ENCODE assay signal across 7 cellular contexts in the genomic region with DNA sequence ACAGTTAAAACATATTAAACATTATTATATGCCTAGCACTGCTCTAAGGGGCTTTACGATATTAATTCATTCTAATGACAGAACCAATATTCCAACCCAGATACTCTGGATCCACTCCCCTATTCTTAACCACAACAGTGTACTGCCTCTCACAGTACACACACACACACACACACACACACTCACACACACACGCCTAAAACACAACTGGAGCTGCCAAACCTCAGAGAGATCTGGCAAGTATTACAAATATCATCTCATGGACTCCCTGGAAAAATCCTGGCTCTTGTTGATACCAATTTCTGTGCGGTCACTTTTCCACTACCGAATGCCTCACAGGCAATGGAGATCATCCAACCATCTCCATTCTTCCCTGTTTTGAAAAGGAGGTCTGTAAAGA. TPM values are rescaled to one million over a fixed set of nuclear protein-coding genes. Genes with fewer than 3 reads are reported as not detected.
A peak's percentile ranks its signal among the peaks of the same experiment; 100 is the strongest.
DNase-seq lines count a peak whose midpoint lies in the region; ATAC-seq and TF ChIP-seq lines count a peak whose summit lies in the region.

No MANE protein-coding gene starts in this region.

- H3K36me3 ChIP-seq in right atrium auricular region = no peaks in the 10 kb centered on the region

- no peaks in the 10 kb centered on the region for H3K9me3 ChIP-seq in right atrium auricular region

- peaks cover 2% of the 10 kb centered on the region for H3K27me3 Mint-ChIP-seq in activated T-helper 1 cell treated with anti-CD3 and anti-CD28 coated beads, Interleukin-12 subunit alpha, Interleukin-12 subunit beta, Interleukin-2, Interleukin-4 antibody, amounts not matched to agents 30 ng/mL and 10 ng/mL and 1 ng/mL, durations not matched to agents 14 hours and 24 hours and 36 hours (ENCODE audit: insufficient read depth)
- peaks cover 10% of the 10 kb centered on the region for H3K27me3 Mint-ChIP-seq in stimulated activated memory B cell treated with anti-CD40 and anti-IgM and Interleukin-4, amounts not matched to agents 10 μg/mL and 1 μg/mL and 100 μg/mL, for 72 hours

- H3K4me3 ChIP-seq in HFF-Myc (replicated peaks; ENCODE audit: low read depth, low read length) (peak overlapping the region; percentile 91), right atrium auricular region (peak overlapping the region; percentile 76 to 82)

- peak overlapping the region; percentile 91 to 94 for H3K27ac ChIP-seq in right atrium auricular region

- H3K9me3 Mint-ChIP-seq in activated T-helper 1 cell treated with anti-CD3 and anti-CD28 coated beads, Interleukin-12 subunit alpha, Interleukin-12 subunit beta, Interleukin-2, Interleukin-4 antibody, amounts not matched to agents 30 ng/mL and 10 ng/mL and 1 ng/mL, durations not matched to agents 14 hours and 24 hours and 36 hours = peaks cover 20% of the 10 kb centered on the region
- H3K9me3 Mint-ChIP-seq in stimulated activated memory B cell treated with anti-CD40 and anti-IgM and Interleukin-4, amounts not matched to agents 10 μg/mL and 1 μg/mL and 100 μg/mL, for 72 hours = peaks cover 8% of the 10 kb centered on the region

- intact Hi-C loops in activated T-helper 1 cell treated with anti-CD3 and anti-CD28 coated beads, Interleukin-12 subunit alpha, Interleukin-12 subunit beta, Interleukin-2, Interleukin-4 antibody, amounts not matched to agents 30 ng/mL and 10 ng/mL and 1 ng/mL, durations not matched to agents 14 hours and 24 hours and 36 hours (cut with micrococcal nuclease) = no loop called here

- no peaks in the 10 kb centered on the region for H3K27me3 ChIP-seq in right atrium auricular region

- H3K27ac Mint-ChIP-seq in activated T-helper 1 cell treated with anti-CD3 and anti-CD28 coated beads, Interleukin-12 subunit alpha, Interleukin-12 subunit beta, Interleukin-2, Interleukin-4 antibody, amounts not matched to agents 30 ng/mL and 10 ng/mL and 1 ng/mL, durations not matched to agents 14 hours and 24 hours and 36 hours = peak overlapping the region; percentile 99
- peak overlapping the region; percentile 99 for H3K27ac Mint-ChIP-seq in stimulated activated memory B cell treated with anti-CD40 and anti-IgM and Interleukin-4, amounts not matched to agents 10 μg/mL and 1 μg/mL and 100 μg/mL, for 72 hours

- no peak for TF ChIP-seq CTCF in HFF-Myc (IDR thresholded peaks at IDR 0.05; ENCODE audit: low read depth, low read length, missing control alignments)
- TF ChIP-seq CTCF in right atrium auricular region (IDR thresholded peaks at IDR 0.05) = no peak

- peaks cover 0 to 17% of the 10 kb centered on the region in 2 donors for H3K4me1 ChIP-seq in right atrium auricular region

- H3K4me3 Mint-ChIP-seq in activated T-helper 1 cell treated with anti-CD3 and anti-CD28 coated beads, Interleukin-12 subunit alpha, Interleukin-12 subunit beta, Interleukin-2, Interleukin-4 antibody, amounts not matched to agents 30 ng/mL and 10 ng/mL and 1 ng/mL, durations not matched to agents 14 hours and 24 hours and 36 hours = peak overlapping the region; percentile 100
- peak overlapping the region; percentile 100 for H3K4me3 Mint-ChIP-seq in stimulated activated memory B cell treated with anti-CD40 and anti-IgM and Interleukin-4, amounts not matched to agents 10 μg/mL and 1 μg/mL and 100 μg/mL, for 72 hours

- H3K36me3 Mint-ChIP-seq in activated T-helper 1 cell treated with anti-CD3 and anti-CD28 coated beads, Interleukin-12 subunit alpha, Interleukin-12 subunit beta, Interleukin-2, Interleukin-4 antibody, amounts not matched to agents 30 ng/mL and 10 ng/mL and 1 ng/mL, durations not matched to agents 14 hours and 24 hours and 36 hours (ENCODE audit: low read depth) = peaks cover 24% of the 10 kb centered on the region
- H3K36me3 Mint-ChIP-seq in stimulated activated memory B cell treated with anti-CD40 and anti-IgM and Interleukin-4, amounts not matched to agents 10 μg/mL and 1 μg/mL and 100 μg/mL, for 72 hours = peaks cover 24% of the 10 kb centered on the region

- ATAC-seq in stimulated activated memory B cell treated with anti-CD40 and anti-IgM and Interleukin-4, amounts not matched to agents 10 μg/mL and 1 μg/mL and 100 μg/mL, for 72 hours = no peak

- DNase-seq in HFF-Myc (ENCODE audit: extremely low read depth, low read depth) (no peak), right atrium auricular region (ENCODE audit: low spot score) (no peak), iPS-NIHi7 (ENCODE audit: extremely low spot score) (no peak), GDM1 (lab: John Stamatoyannopoulos, UW) (no peak), occipital lobe (lab: John Stamatoyannopoulos, UW) (no peak)
- DNase-seq in activated T-helper 1 cell treated with anti-CD3 and anti-CD28 coated beads, Interleukin-12 subunit alpha, Interleukin-12 subunit beta, Interleukin-2, Interleukin-4 antibody, amounts not matched to agents 30 ng/mL and 10 ng/mL and 1 ng/mL, durations not matched to agents 14 hours and 24 hours and 36 hours (ENCODE audit: low spot score) = no peak

- peaks cover 43% of the 10 kb centered on the region for H3K4me1 Mint-ChIP-seq in activated T-helper 1 cell treated with anti-CD3 and anti-CD28 coated beads, Interleukin-12 subunit alpha, Interleukin-12 subunit beta, Interleukin-2, Interleukin-4 antibody, amounts not matched to agents 30 ng/mL and 10 ng/mL and 1 ng/mL, durations not matched to agents 14 hours and 24 hours and 36 hours (ENCODE audit: low read depth)
- H3K4me1 Mint-ChIP-seq in stimulated activated memory B cell treated with anti-CD40 and anti-IgM and Interleukin-4, amounts not matched to agents 10 μg/mL and 1 μg/mL and 100 μg/mL, for 72 hours = peaks cover 37% of the 10 kb centered on the region

RNA-seq across cellular contexts. Expression of gene ZNF780A, which starts 1.3 kb away (rescaled TPM):
- 14.8 and 16.7 TPM in 2 replicates for total RNA-seq in activated T-helper 1 cell treated with anti-CD3 and anti-CD28 coated beads, Interleukin-12 subunit alpha, Interleukin-12 subunit beta, Interleukin-2, Interleukin-4 antibody, amounts not matched to agents 30 ng/mL and 10 ng/mL and 1 ng/mL, durations not matched to agents 14 hours and 24 hours and 36 hours
- 1 to 10 TPM; 2.4 to 4.1 TPM for total RNA-seq in right atrium auricular region
- total RNA-seq in occipital lobe = 59.4 TPM

RNA-seq across cellular contexts. Expression of gene ZNF780B, which starts 33.4 kb away (rescaled TPM):
- 25.8 and 29.0 TPM in 2 replicates for total RNA-seq in activated T-helper 1 cell treated with anti-CD3 and anti-CD28 coated beads, Interleukin-12 subunit alpha, Interleukin-12 subunit beta, Interleukin-2, Interleukin-4 antibody, amounts not matched to agents 30 ng/mL and 10 ng/mL and 1 ng/mL, durations not matched to agents 14 hours and 24 hours and 36 hours
- total RNA-seq in right atrium auricular region = 10 to 100 TPM; 11.2 to 13.6 TPM
- total RNA-seq in occipital lobe = 47.9 TPM
